Comparison of ENCODE assay signal across 13 cellular contexts in genomic region chr10:92421550-92421949, GRCh38.
DNase-seq lines count a peak whose midpoint lies in the region; ATAC-seq, FAIRE-seq and TF ChIP-seq lines count a peak whose summit lies in the region.
"Had no signal": no experiment of that assay in that cellular context is flagged by ENCODE, and none has a peak within 500 bp of the region (broad histone marks: within the 10 kb centered on the region; RNA-seq: fewer than 3 reads in every experiment).

No MANE protein-coding gene starts in this region.

- no peaks in the 10 kb centered on the region for H3K79me1 ChIP-seq in IMR-90 (ENCODE audit: low read depth in 1 of 2, low read length in 2 of 2)

- no peak overlapping the region for H2AFZ ChIP-seq in IMR-90 (replicated peaks; ENCODE audit: low read length, poor library complexity)

- no peak for TF ChIP-seq CTCF in IMR-90 (conservative IDR thresholded peaks at IDR 0.05; ENCODE audit: low read depth, low read length)

- no peak overlapping the region for H4K91ac ChIP-seq in IMR-90 (ENCODE audit: insufficient read depth, low read depth, low read length)

- H4K20me1 ChIP-seq in IMR-90 (ENCODE audit: insufficient read depth, low read length), result no peaks in the 10 kb centered on the region
- H4K20me1 ChIP-seq: BLaER1 had no signal

- H3K36me3 ChIP-seq in IMR-90 (ENCODE audit: control insufficient read depth, insufficient read depth, low read length), result no peaks in the 10 kb centered on the region
- H3K36me3 ChIP-seq in adipocyte (ENCODE audit: control insufficient read depth, insufficient read depth, low read length, severe bottlenecking), result no peaks in the 10 kb centered on the region
- H3K36me3 ChIP-seq: BLaER1, HAP-1 had no signal

- intact Hi-C loops in IMR-90 (cut with micrococcal nuclease), result no loop called here

- H3K9ac ChIP-seq in IMR-90 (ENCODE audit: low read depth, low read length) (no peak overlapping the region), adipocyte (ENCODE audit: low read length) (no peak overlapping the region)
- H3K9ac ChIP-seq: BLaER1, GM23248 had no signal

- POLR2A ChIA-PET in IMR-90 (lab: Charles Lee; ENCODE audit: unreplicated experiment), result no interaction called here

- no peak overlapping the region for H3K56ac ChIP-seq in IMR-90 (ENCODE audit: extremely low read depth, insufficient read depth, low read length)

- H3K4me1 ChIP-seq in IMR-90 (ENCODE audit: control insufficient read depth, insufficient read depth, low read length) (no peaks in the 10 kb centered on the region), adipocyte (ENCODE audit: control insufficient read depth, insufficient read depth, low read length) (peaks cover 8% of the 10 kb centered on the region)
- H3K4me1 ChIP-seq: HAP-1 had no signal

- H3K9me3 ChIP-seq in IMR-90 (ENCODE audit: control insufficient read depth, insufficient read depth, low read length) (peaks cover 4% of the 10 kb centered on the region), adipocyte (ENCODE audit: control insufficient read depth, low read length) (peaks cover 24% of the 10 kb centered on the region)
- H3K9me3 ChIP-seq: HAP-1 had no signal

- TF ChIP-seq RAD21 in IMR-90 (IDR thresholded peaks at IDR 0.05; ENCODE audit: low read length), result no peak

- DNase-seq in IMR-90 (no peak), adipocyte (ENCODE audit: low read depth) (no peak), activated T-cell treated with anti-CD3 and anti-CD28 coated beads for 4 hours (no peak), NCI-H1930 (lab: John Stamatoyannopoulos, UW) (no peak)
- DNase-seq: CD4-positive, alpha-beta memory T cell; DMS153; DMS79; GDM1; GM23248 had no signal

- no peak overlapping the region for H3K27ac ChIP-seq in IMR-90 (ENCODE audit: insufficient read depth, low read length)
- H3K27ac ChIP-seq: BLaER1, GM23248 had no signal

- no peak overlapping the region for H2BK120ac ChIP-seq in IMR-90 (ENCODE audit: low read depth, low read length)

- H2BK5ac ChIP-seq in IMR-90 (ENCODE audit: low read depth, low read length, poor library complexity, severe bottlenecking), result no peak overlapping the region

- no peaks in the 10 kb centered on the region for H3K9me1 ChIP-seq in IMR-90 (ENCODE audit: insufficient read depth, low read length)

- in situ Hi-C loops in IMR-90 (cut with MboI; ENCODE audit: low sequenced_read_pairs), result no loop called here

- no peak overlapping the region for H3K23ac ChIP-seq in IMR-90 (ENCODE audit: low read depth, low read length)

- H2BK20ac ChIP-seq in IMR-90 (ENCODE audit: low read depth, low read length), result no peak overlapping the region

- H2AK5ac ChIP-seq in IMR-90 (ENCODE audit: low read depth, low read length), result no peak overlapping the region

- H3K27me3 ChIP-seq in IMR-90 (ENCODE audit: control insufficient read depth, insufficient read depth, low read length) (peaks cover 14% of the 10 kb centered on the region), adipocyte (replicated peaks; ENCODE audit: control insufficient read depth, insufficient read depth, low read length) (no peaks in the 10 kb centered on the region)
- H3K27me3 ChIP-seq: BLaER1 had no signal

- no peak for TF ChIP-seq POLR2A in IMR-90 (IDR thresholded peaks at IDR 0.05; ENCODE audit: low read depth, low read length)

- CTCF ChIA-PET in IMR-90 (lab: Yijun Ruan, JAX), result interaction anchor here (0.5 to 0.9 kb wide), 3 partner anchors 15 to 661 kb away, joined by 3 to 9 read pairs (median 4); no protein-coding TSS in a partner anchor

- FAIRE-seq in islet of Langerhans (lab: Jason Lieb, UNC), result peak; percentile 53

- no peak for ATAC-seq in IMR-90 (ENCODE audit: low read depth)
- ATAC-seq in GM21515 (IDR thresholded peaks at IDR 0.05; ENCODE audit: unreplicated experiment), result no peak

- dilution Hi-C loops in IMR-90 (cut with HindIII; ENCODE audit: low sequenced_read_pairs, unreplicated experiment), result no loop called here

- H2BK15ac ChIP-seq in IMR-90 (ENCODE audit: low read depth, low read length), result no peak overlapping the region

- H3K4ac ChIP-seq in IMR-90 (ENCODE audit: low read depth, low read length), result no peak overlapping the region

- no peak overlapping the region for H4K5ac ChIP-seq in IMR-90 (ENCODE audit: low read depth, low read length)

- no peak overlapping the region for H3K14ac ChIP-seq in IMR-90 (replicated peaks; ENCODE audit: low read depth, low read length)

- H3K4me2 ChIP-seq in IMR-90 (ENCODE audit: low read depth, low read length), result no peak overlapping the region

- no peak overlapping the region for H4K8ac ChIP-seq in IMR-90 (ENCODE audit: low read depth in 2 of 2, low read length in 2 of 2)

- no peak overlapping the region for H2AK9ac ChIP-seq in IMR-90 (replicated peaks; ENCODE audit: low read depth, low read length, poor library complexity)

- no TSS peak for BruUV-seq in IMR-90 (replicated peaks; lab: Mats Ljungman, UMichigan)

- H3K4me3 ChIP-seq in IMR-90 (ENCODE audit: insufficient read depth, low read depth, low read length) (no peak overlapping the region), adipocyte (ENCODE audit: low read length) (peak overlapping the region; percentile 72)
- H3K4me3 ChIP-seq: BLaER1, HAP-1 had no signal

- no peak overlapping the region for H3K18ac ChIP-seq in IMR-90 (ENCODE audit: low read depth, low read length)

TF ChIP-seq in IMR-90, 13 proteins besides CTCF, POLR2A, EP300 and RAD21:
- no peak for TF ChIP-seq SMC3 (IDR thresholded peaks at IDR 0.05; ENCODE audit: low read depth, low read length)
- peak; percentile 13; the same call in 1 of the 2 replicates for TF ChIP-seq MAFK (IDR thresholded peaks at IDR 0.05; ENCODE audit: low read depth, low read length)
- peak; percentile 43; the same call in 1 of the 2 replicates for TF ChIP-seq NFE2L2 (IDR thresholded peaks at IDR 0.05; ENCODE audit: low read depth, low read length)
